Comparison of ENCODE assay signal across 1 cellular context in genomic region chr16:2882460-2883026, GRCh38.
A peak's percentile ranks its signal among the peaks of the same experiment; 100 is the strongest.
TF ChIP-seq lines count a peak whose summit lies in the region.

No MANE protein-coding gene starts in this region.

TF ChIP-seq in HepG2, 621 proteins besides CTCF, POLR2A, EP300 and RAD21 (continued from another document and continues in another):
- TF ChIP-seq ZFP36L2 (CRISPR knock-in tag; IDR thresholded peaks at IDR 0.05), result no peak
- TF ChIP-seq, protein P1, sequence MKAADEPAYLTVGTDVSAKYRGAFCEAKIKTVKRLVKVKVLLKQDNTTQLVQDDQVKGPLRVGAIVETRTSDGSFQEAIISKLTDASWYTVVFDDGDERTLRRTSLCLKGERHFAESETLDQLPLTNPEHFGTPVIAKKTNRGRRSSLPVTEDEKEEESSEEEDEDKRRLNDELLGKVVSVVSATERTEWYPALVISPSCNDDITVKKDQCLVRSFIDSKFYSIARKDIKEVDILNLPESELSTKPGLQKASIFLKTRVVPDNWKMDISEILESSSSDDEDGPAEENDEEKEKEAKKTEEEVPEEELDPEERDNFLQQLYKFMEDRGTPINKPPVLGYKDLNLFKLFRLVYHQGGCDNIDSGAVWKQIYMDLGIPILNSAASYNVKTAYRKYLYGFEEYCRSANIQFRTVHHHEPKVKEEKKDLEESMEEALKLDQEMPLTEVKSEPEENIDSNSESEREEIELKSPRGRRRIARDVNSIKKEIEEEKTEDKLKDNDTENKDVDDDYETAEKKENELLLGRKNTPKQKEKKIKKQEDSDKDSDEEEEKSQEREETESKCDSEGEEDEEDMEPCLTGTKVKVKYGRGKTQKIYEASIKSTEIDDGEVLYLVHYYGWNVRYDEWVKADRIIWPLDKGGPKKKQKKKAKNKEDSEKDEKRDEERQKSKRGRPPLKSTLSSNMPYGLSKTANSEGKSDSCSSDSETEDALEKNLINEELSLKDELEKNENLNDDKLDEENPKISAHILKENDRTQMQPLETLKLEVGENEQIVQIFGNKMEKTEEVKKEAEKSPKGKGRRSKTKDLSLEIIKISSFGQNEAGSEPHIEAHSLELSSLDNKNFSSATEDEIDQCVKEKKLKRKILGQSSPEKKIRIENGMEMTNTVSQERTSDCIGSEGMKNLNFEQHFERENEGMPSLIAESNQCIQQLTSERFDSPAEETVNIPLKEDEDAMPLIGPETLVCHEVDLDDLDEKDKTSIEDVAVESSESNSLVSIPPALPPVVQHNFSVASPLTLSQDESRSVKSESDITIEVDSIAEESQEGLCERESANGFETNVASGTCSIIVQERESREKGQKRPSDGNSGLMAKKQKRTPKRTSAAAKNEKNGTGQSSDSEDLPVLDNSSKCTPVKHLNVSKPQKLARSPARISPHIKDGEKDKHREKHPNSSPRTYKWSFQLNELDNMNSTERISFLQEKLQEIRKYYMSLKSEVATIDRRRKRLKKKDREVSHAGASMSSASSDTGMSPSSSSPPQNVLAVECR (CRISPR knock-in tag; IDR thresholded peaks at IDR 0.05; ENCODE audit: borderline replicate concordance), result peak; percentile 47; the same call in 1 of the 2 replicates
- TF ChIP-seq ZNF274 (CRISPR knock-in tag; IDR thresholded peaks at IDR 0.05), result peak; percentile 83; the same call in 1 of the 2 replicates
- TF ChIP-seq, protein P2, sequence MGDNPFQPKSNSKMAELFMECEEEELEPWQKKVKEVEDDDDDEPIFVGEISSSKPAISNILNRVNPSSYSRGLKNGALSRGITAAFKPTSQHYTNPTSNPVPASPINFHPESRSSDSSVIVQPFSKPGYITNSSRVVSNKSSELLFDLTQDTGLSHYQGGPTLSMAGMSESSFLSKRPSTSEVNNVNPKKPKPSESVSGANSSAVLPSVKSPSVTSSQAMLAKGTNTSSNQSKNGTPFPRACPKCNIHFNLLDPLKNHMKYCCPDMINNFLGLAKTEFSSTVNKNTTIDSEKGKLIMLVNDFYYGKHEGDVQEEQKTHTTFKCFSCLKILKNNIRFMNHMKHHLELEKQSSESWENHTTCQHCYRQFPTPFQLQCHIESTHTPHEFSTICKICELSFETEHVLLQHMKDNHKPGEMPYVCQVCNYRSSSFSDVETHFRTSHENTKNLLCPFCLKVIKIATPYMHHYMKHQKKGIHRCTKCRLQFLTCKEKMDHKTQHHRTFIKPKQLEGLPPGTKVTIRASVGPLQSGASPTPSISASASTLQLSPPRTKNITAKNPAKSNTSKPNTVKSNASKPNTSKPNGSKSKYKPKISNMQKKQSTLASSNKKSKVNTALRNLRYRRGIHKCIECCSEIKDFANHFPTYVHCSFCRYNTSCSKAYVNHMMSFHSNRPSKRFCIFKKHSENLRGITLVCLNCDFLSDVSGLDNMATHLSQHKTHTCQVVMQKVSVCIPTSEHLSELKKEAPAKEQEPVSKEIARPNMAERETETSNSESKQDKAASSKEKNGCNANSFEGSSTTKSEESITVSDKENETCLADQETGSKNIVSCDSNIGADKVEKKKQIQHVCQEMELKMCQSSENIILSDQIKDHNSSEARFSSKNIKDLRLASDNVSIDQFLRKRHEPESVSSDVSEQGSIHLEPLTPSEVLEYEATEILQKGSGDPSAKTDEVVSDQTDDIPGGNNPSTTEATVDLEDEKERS (CRISPR knock-in tag; IDR thresholded peaks at IDR 0.05), result peak; percentile 73; the same call in 1 of the 2 replicates
- peak; percentile 6 for TF ChIP-seq YY1 (IDR thresholded peaks at IDR 0.05; ENCODE audit: insufficient read depth, insufficient replicate concordance, low read depth, low read length)
- no peak for TF ChIP-seq MTF2 (CRISPR knock-in tag; IDR thresholded peaks at IDR 0.05; ENCODE audit: borderline replicate concordance)
- 0 out of 2 replicates have a peak, but pooled peaks have one; percentile 26 for TF ChIP-seq ZNF567 (CRISPR knock-in tag; IDR thresholded peaks at IDR 0.05; ENCODE audit: borderline replicate concordance)
- TF ChIP-seq, protein P3, sequence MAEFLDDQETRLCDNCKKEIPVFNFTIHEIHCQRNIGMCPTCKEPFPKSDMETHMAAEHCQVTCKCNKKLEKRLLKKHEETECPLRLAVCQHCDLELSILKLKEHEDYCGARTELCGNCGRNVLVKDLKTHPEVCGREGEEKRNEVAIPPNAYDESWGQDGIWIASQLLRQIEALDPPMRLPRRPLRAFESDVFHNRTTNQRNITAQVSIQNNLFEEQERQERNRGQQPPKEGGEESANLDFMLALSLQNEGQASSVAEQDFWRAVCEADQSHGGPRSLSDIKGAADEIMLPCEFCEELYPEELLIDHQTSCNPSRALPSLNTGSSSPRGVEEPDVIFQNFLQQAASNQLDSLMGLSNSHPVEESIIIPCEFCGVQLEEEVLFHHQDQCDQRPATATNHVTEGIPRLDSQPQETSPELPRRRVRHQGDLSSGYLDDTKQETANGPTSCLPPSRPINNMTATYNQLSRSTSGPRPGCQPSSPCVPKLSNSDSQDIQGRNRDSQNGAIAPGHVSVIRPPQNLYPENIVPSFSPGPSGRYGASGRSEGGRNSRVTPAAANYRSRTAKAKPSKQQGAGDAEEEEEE (CRISPR knock-in tag; IDR thresholded peaks at IDR 0.05; ENCODE audit: borderline replicate concordance), result 0 out of 2 replicates have a peak, but pooled peaks have one; percentile 15
- peak; percentile 70 for TF ChIP-seq GATAD1 (CRISPR knock-in tag; IDR thresholded peaks at IDR 0.05)
- TF ChIP-seq, protein P4, sequence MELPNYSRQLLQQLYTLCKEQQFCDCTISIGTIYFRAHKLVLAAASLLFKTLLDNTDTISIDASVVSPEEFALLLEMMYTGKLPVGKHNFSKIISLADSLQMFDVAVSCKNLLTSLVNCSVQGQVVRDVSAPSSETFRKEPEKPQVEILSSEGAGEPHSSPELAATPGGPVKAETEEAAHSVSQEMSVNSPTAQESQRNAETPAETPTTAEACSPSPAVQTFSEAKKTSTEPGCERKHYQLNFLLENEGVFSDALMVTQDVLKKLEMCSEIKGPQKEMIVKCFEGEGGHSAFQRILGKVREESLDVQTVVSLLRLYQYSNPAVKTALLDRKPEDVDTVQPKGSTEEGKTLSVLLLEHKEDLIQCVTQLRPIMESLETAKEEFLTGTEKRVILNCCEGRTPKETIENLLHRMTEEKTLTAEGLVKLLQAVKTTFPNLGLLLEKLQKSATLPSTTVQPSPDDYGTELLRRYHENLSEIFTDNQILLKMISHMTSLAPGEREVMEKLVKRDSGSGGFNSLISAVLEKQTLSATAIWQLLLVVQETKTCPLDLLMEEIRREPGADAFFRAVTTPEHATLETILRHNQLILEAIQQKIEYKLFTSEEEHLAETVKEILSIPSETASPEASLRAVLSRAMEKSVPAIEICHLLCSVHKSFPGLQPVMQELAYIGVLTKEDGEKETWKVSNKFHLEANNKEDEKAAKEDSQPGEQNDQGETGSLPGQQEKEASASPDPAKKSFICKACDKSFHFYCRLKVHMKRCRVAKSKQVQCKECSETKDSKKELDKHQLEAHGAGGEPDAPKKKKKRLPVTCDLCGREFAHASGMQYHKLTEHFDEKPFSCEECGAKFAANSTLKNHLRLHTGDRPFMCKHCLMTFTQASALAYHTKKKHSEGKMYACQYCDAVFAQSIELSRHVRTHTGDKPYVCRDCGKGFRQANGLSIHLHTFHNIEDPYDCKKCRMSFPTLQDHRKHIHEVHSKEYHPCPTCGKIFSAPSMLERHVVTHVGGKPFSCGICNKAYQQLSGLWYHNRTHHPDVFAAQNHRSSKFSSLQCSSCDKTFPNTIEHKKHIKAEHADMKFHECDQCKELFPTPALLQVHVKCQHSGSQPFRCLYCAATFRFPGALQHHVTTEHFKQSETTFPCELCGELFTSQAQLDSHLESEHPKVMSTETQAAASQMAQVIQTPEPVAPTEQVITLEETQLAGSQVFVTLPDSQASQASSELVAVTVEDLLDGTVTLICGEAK (IDR thresholded peaks at IDR 0.05), result no peak
- TF ChIP-seq, protein P4 (CRISPR knock-in tag; IDR thresholded peaks at IDR 0.05), result peak; percentile 21; the same call in 1 of the 2 replicates
- 0 out of 2 replicates have a peak, but pooled peaks have one; percentile 20 for TF ChIP-seq HOXA5 (CRISPR knock-in tag; IDR thresholded peaks at IDR 0.05)
- TF ChIP-seq, protein P5, sequence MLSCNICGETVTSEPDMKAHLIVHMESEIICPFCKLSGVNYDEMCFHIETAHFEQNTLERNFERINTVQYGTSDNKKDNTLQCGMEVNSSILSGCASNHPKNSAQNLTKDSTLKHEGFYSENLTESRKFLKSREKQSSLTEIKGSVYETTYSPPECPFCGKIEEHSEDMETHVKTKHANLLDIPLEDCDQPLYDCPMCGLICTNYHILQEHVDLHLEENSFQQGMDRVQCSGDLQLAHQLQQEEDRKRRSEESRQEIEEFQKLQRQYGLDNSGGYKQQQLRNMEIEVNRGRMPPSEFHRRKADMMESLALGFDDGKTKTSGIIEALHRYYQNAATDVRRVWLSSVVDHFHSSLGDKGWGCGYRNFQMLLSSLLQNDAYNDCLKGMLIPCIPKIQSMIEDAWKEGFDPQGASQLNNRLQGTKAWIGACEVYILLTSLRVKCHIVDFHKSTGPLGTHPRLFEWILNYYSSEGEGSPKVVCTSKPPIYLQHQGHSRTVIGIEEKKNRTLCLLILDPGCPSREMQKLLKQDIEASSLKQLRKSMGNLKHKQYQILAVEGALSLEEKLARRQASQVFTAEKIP (CRISPR knock-in tag; IDR thresholded peaks at IDR 0.05; ENCODE audit: borderline replicate concordance), result no peak
- no peak for TF ChIP-seq CEBPG (CRISPR knock-in tag; IDR thresholded peaks at IDR 0.05)
- TF ChIP-seq ZNF780A (CRISPR knock-in tag; IDR thresholded peaks at IDR 0.05), result no peak
- peak; percentile 41; the same call in 1 of the 2 replicates for TF ChIP-seq PITX1 (CRISPR knock-in tag; IDR thresholded peaks at IDR 0.05)
- TF ChIP-seq NAIF1 (CRISPR knock-in tag; IDR thresholded peaks at IDR 0.05; ENCODE audit: borderline replicate concordance), result no peak
- peak; percentile 7; the same call in 1 of the 2 replicates for TF ChIP-seq SRY (CRISPR knock-in tag; IDR thresholded peaks at IDR 0.05)
- TF ChIP-seq KDM2A (CRISPR knock-in tag; IDR thresholded peaks at IDR 0.05; ENCODE audit: borderline replicate concordance, low read depth), result peak; percentile 50
- no peak for TF ChIP-seq HOXA7 (CRISPR knock-in tag; IDR thresholded peaks at IDR 0.05)
- peak; percentile 84 for TF ChIP-seq NFYB (CRISPR knock-in tag; IDR thresholded peaks at IDR 0.05)
- peak; percentile 97 for TF ChIP-seq HMGXB3 (CRISPR knock-in tag; IDR thresholded peaks at IDR 0.05; ENCODE audit: borderline replicate concordance)
- no peak for TF ChIP-seq ZNF781 (CRISPR knock-in tag; IDR thresholded peaks at IDR 0.05; ENCODE audit: borderline replicate concordance, not compliant biosample characterization)
- TF ChIP-seq KAT8 (CRISPR knock-in tag; IDR thresholded peaks at IDR 0.05), result 0 out of 2 replicates have a peak, but pooled peaks have one; percentile 18
- 0 out of 2 replicates have a peak, but pooled peaks have one; percentile 26 for TF ChIP-seq HINFP (CRISPR knock-in tag; IDR thresholded peaks at IDR 0.05; ENCODE audit: low read depth)
- TF ChIP-seq NCOA5 (CRISPR knock-in tag; IDR thresholded peaks at IDR 0.05), result no peak
